Comparison of ENCODE assay signal across 3 cellular contexts in genomic region chr15:90421527-90421926, GRCh38.
A peak's percentile ranks its signal among the peaks of the same experiment; 100 is the strongest.
TF ChIP-seq lines count a peak whose summit lies in the region.

No MANE protein-coding gene starts in this region.

TF ChIP-seq in SK-N-SH, 30 proteins besides CTCF, POLR2A, EP300 and RAD21 (continued from another document):
- TF ChIP-seq USF1 (IDR thresholded peaks at IDR 0.05; ENCODE audit: borderline replicate concordance, low read depth) (no peak), TEAD4 (IDR thresholded peaks at IDR 0.05; ENCODE audit: borderline replicate concordance, insufficient read depth) (no peak), SIN3A (IDR thresholded peaks at IDR 0.05; ENCODE audit: borderline replicate concordance, low read depth, low read length) (no peak), POLR2AphosphoS5 (IDR thresholded peaks at IDR 0.05; ENCODE audit: low read depth, low read length) (no peak)

TF ChIP-seq in SK-N-SH treated with all-trans-retinoic acid at 6 μM for 48 hours, 23 proteins besides CTCF, POLR2A, EP300 and RAD21 (continued from another document):
- no peak for TF ChIP-seq TSHZ2 (CRISPR knock-in tag; IDR thresholded peaks at IDR 0.05)
- no peak for TF ChIP-seq RARB (CRISPR knock-in tag; IDR thresholded peaks at IDR 0.05)
- no peak for TF ChIP-seq GLIS3 (CRISPR knock-in tag; IDR thresholded peaks at IDR 0.05)
- TF ChIP-seq OSR1 (CRISPR knock-in tag; IDR thresholded peaks at IDR 0.05): no peak
- TF ChIP-seq ZFP30 (CRISPR knock-in tag; IDR thresholded peaks at IDR 0.05): no peak
- TF ChIP-seq ZC3H10 (CRISPR knock-in tag; IDR thresholded peaks at IDR 0.05): no peak
- TF ChIP-seq SNAI2 (CRISPR knock-in tag; IDR thresholded peaks at IDR 0.05): no peak
- no peak for TF ChIP-seq ZFP3 (CRISPR knock-in tag; IDR thresholded peaks at IDR 0.05)
- no peak for TF ChIP-seq ZNF70 (CRISPR knock-in tag; IDR thresholded peaks at IDR 0.05)
- no peak for TF ChIP-seq PATZ1 (CRISPR knock-in tag; IDR thresholded peaks at IDR 0.05; ENCODE audit: borderline replicate concordance)
- TF ChIP-seq CSDC2 (CRISPR knock-in tag; IDR thresholded peaks at IDR 0.05): no peak
- TF ChIP-seq BACH2 (CRISPR knock-in tag; IDR thresholded peaks at IDR 0.05; ENCODE audit: borderline replicate concordance): no peak
- TF ChIP-seq CSRNP3 (CRISPR knock-in tag; IDR thresholded peaks at IDR 0.05): no peak

TF ChIP-seq in HepG2, 621 proteins besides CTCF, POLR2A, EP300 and RAD21 (continued from another document):
- TF ChIP-seq ATF4 (CRISPR knock-in tag; IDR thresholded peaks at IDR 0.05) (peak in 1 of 2 experiments; percentile 86; a peak in 2 of 4 replicates), ZNF629 (CRISPR knock-in tag; conservative IDR thresholded peaks at IDR 0.05) (peak; percentile 33; the same call in 1 of the 2 replicates), PHF21A (CRISPR knock-in tag; IDR thresholded peaks at IDR 0.05) (0 out of 2 replicates have a peak, but pooled peaks have one; percentile 19), ETS1 (CRISPR knock-in tag; IDR thresholded peaks at IDR 0.05) (no peak), ATF7-NPFF (CRISPR knock-in tag; IDR thresholded peaks at IDR 0.05; ENCODE audit: low read depth) (no peak), ZNF292 (CRISPR knock-in tag; IDR thresholded peaks at IDR 0.05; ENCODE audit: borderline replicate concordance, low read depth) (0 out of 2 replicates have a peak, but pooled peaks have one; percentile 19), GATAD2A (CRISPR knock-in tag; IDR thresholded peaks at IDR 0.05) (peak; percentile 44), CEBPG (CRISPR knock-in tag; IDR thresholded peaks at IDR 0.05) (peak; percentile 90)
